30 cellular contexts compared by ENCODE assay signal in genomic region chr2:220033546-220033945, GRCh38.
DNase-seq lines count a peak whose midpoint lies in the region; ATAC-seq and TF ChIP-seq lines count a peak whose summit lies in the region.
"Had no signal": no experiment of that assay in that cellular context is flagged by ENCODE, and none has a peak within 500 bp of the region (broad histone marks: within the 10 kb centered on the region; RNA-seq: fewer than 3 reads in every experiment).

No MANE protein-coding gene starts in this region.

- H3K9me3 ChIP-seq in SK-N-SH (no peaks in the 10 kb centered on the region), SK-N-MC (ENCODE audit: low read depth, low read length) (no peaks in the 10 kb centered on the region), prostate gland (no peaks in the 10 kb centered on the region)
- H3K9me3 ChIP-seq: gastrocnemius medialis, lower lobe of right lung, mucosa of descending colon, pancreas, Peyer's patch, SJCRH30, thoracic aorta had no signal

- intact Hi-C loops in prostate gland (cut with DNase I): no loop called here

- H3K79me2 ChIP-seq in SK-N-SH (ENCODE audit: insufficient read depth): no peaks in the 10 kb centered on the region

- POLR2A ChIA-PET in SK-N-SH (lab: Yijun Ruan, JAX): no interaction called here

- CTCF ChIA-PET in SK-N-SH (lab: Yijun Ruan, JAX): no interaction called here

- no peaks in the 10 kb centered on the region for H4K20me1 ChIP-seq in SK-N-SH (ENCODE audit: insufficient read depth)

- TF ChIP-seq CTCF in SK-N-SH (IDR thresholded peaks at IDR 0.05) (no peak), prostate gland (IDR thresholded peaks at IDR 0.05) (no peak)

- H3K4me2 ChIP-seq in SK-N-SH: peak overlapping the region; percentile 75; the same call in 1 of the 2 replicates

- no peak for TF ChIP-seq RAD21 in SK-N-SH (IDR thresholded peaks at IDR 0.05; ENCODE audit: low read length)

- WGBS in SK-N-SH (ENCODE audit: low lambda C conversion rate): 15% methylated on average over 1 of the region's 1 CpG
- WGBS in prostate gland: 75% methylated on average over 1 of the region's 1 CpG

- no peaks in the 10 kb centered on the region for H3K27me3 ChIP-seq in SK-N-SH (ENCODE audit: insufficient read depth)
- H3K27me3 ChIP-seq in prostate gland (replicated peaks; ENCODE audit: insufficient read depth): no peaks in the 10 kb centered on the region
- H3K27me3 ChIP-seq: gastrocnemius medialis, pancreas, Peyer's patch, SJCRH30 had no signal

- H3K27ac ChIP-seq in SK-N-SH (ENCODE audit: low read depth in 2 of 2, low read length in 1 of 2) (no peak overlapping the region), SK-N-MC (peak overlapping the region; percentile 10; the same call in 1 of the 2 replicates), prostate gland (no peak overlapping the region)
- H3K27ac ChIP-seq: 22Rv1, gastrocnemius medialis, lower lobe of right lung, pancreas, Peyer's patch, SJCRH30 had no signal

- in situ Hi-C loops in G401 (cut with HindIII; ENCODE audit: low sequenced_read_pairs): no loop called here

- TF ChIP-seq EP300 in SK-N-SH (IDR thresholded peaks at IDR 0.05; ENCODE audit: borderline replicate concordance in 1 of 2, low read depth in 1 of 2, low read length in 1 of 2): no peak

- no peak overlapping the region for H3K4me3 ChIP-seq in SK-N-SH (ENCODE audit: low read depth in 2 of 2, low read length in 1 of 2)
- peak overlapping the region; percentile 8; the same call in 1 of the 2 replicates for H3K4me3 ChIP-seq in SK-N-MC
- no peak overlapping the region for H3K4me3 ChIP-seq in skeletal muscle cell (ENCODE audit: low read depth, low read length)
- no peak overlapping the region for H3K4me3 ChIP-seq in prostate gland
- H3K4me3 ChIP-seq: gastrocnemius medialis, GM12878, lower lobe of right lung, mucosa of descending colon, pancreas, Peyer's patch, SJCRH30, thoracic aorta had no signal

- H3K9ac ChIP-seq in SK-N-SH (no peak overlapping the region), SK-N-MC (ENCODE audit: insufficient read length) (no peak overlapping the region)

- no peak for ATAC-seq in SK-N-SH treated with all-trans-retinoic acid at 6 μM for 48 hours
- ATAC-seq: gastrocnemius medialis, GM12878, lower lobe of right lung, mucosa of descending colon, natural killer cell, WTC11 had no signal

- DNase-seq in SK-N-SH (no peak), SK-N-MC (ENCODE audit: low read depth, low spot score) (peak; percentile 58), fibroblast of peridontal ligament (ENCODE audit: extremely low read depth) (peak; percentile 62), skeletal muscle cell (ENCODE audit: low read depth) (peak; percentile 52), G401 (ENCODE audit: low spot score) (no peak), D341Med (ENCODE audit: low spot score) (no peak), prostate gland (ENCODE audit: low spot score) (no peak)
- DNase-seq: activated CD4-positive, alpha-beta T cell treated with anti-CD3 and anti-CD28 coated beads, Interleukin-2, amount 50 U/mL, for 1 hour; activated T-cell treated with anti-CD3 and anti-CD28 coated beads, Interleukin-2, amount 50 U/mL, for 24 hours; CD4-positive, alpha-beta memory T cell; dermis blood vessel endothelial cell; endodermal cell; gastrocnemius medialis; H7; lower lobe of right lung; mucosa of descending colon; natural killer cell; NCI-H1436; NCI-H2107; NCI-H774; pancreas; Peyer's patch; stimulated activated CD4-positive, alpha-beta T cell treated with anti-CD3 and anti-CD28 coated beads, Interleukin-1b, Interleukin-23, amount 100 ng/mL, for 48 hours; stimulated activated CD8-positive, alpha-beta memory T cell treated with anti-CD3 and anti-CD28 coated beads, Interleukin-4, amount 100 ng/mL, for 48 hours had no signal

- TF ChIP-seq POLR2A in prostate gland (IDR thresholded peaks at IDR 0.05): no peak

- H3F3A ChIP-seq in SK-N-SH (replicated peaks; ENCODE audit: insufficient read depth): peaks cover 7% of the 10 kb centered on the region

- H3K4me1 ChIP-seq in SK-N-SH (ENCODE audit: control insufficient read depth in 1 of 2, insufficient read depth in 2 of 2, low read depth in 1 of 2, low read length in 1 of 2): 0 out of 4 replicates have a peak, but pooled peaks cover 0 to 4% of the 10 kb centered on the region in 2 experiments
- no peaks in the 10 kb centered on the region for H3K4me1 ChIP-seq in prostate gland (replicated peaks)
- H3K4me1 ChIP-seq: gastrocnemius medialis, lower lobe of right lung, pancreas, Peyer's patch, SJCRH30 had no signal

- H3K9me2 ChIP-seq in SK-N-SH: no peaks in the 10 kb centered on the region

- H3K36me3 ChIP-seq in SK-N-SH (replicated peaks in 1 of 2; ENCODE audit: control insufficient read depth in 1 of 2, insufficient read depth in 2 of 2, low read length in 1 of 2) (no peaks in the 10 kb centered on the region), SK-N-MC (ENCODE audit: insufficient read depth, low read length) (no peaks in the 10 kb centered on the region), prostate gland (no peaks in the 10 kb centered on the region)
- H3K36me3 ChIP-seq: gastrocnemius medialis, lower lobe of right lung, pancreas, Peyer's patch, SJCRH30, thoracic aorta had no signal

- H2AFZ ChIP-seq in SK-N-SH (ENCODE audit: low read depth): no peak overlapping the region

TF ChIP-seq in SK-N-SH, 30 proteins besides CTCF, POLR2A, EP300 and RAD21 (continues in another document):
- TF ChIP-seq GABPA (IDR thresholded peaks at IDR 0.05; ENCODE audit: low read depth) (no peak), SIN3A (IDR thresholded peaks at IDR 0.05; ENCODE audit: borderline replicate concordance, low read depth, low read length) (no peak), EZH2phosphoT487 (IDR thresholded peaks at IDR 0.05; ENCODE audit: borderline replicate concordance, low read depth) (no peak), RFX5 (IDR thresholded peaks at IDR 0.05; ENCODE audit: low read length) (no peak), MEF2A (IDR thresholded peaks at IDR 0.05; ENCODE audit: borderline replicate concordance, low read depth) (no peak), POLR2AphosphoS5 (IDR thresholded peaks at IDR 0.05; ENCODE audit: low read depth, low read length) (no peak), NFIC (IDR thresholded peaks at IDR 0.05; ENCODE audit: borderline replicate concordance) (no peak), MXI1 (IDR thresholded peaks at IDR 0.05; ENCODE audit: low read depth, low read length) (no peak), RXRA (IDR thresholded peaks at IDR 0.05; ENCODE audit: borderline replicate concordance, low read depth) (no peak), ZBTB33 (IDR thresholded peaks at IDR 0.05; ENCODE audit: borderline replicate concordance, low read depth) (no peak), TCF12 (IDR thresholded peaks at IDR 0.05) (no peak), NRF1 (IDR thresholded peaks at IDR 0.05; ENCODE audit: low read depth, low read length) (no peak)

TF ChIP-seq in SK-N-SH treated with all-trans-retinoic acid at 6 μM for 48 hours, 23 proteins besides CTCF, POLR2A, EP300 and RAD21:
- no peak for TF ChIP-seq RARB (CRISPR knock-in tag; IDR thresholded peaks at IDR 0.05)
- no peak for TF ChIP-seq TCF4 (CRISPR knock-in tag; IDR thresholded peaks at IDR 0.05; ENCODE audit: borderline replicate concordance)
- no peak for TF ChIP-seq ZNF565 (CRISPR knock-in tag; conservative IDR thresholded peaks at IDR 0.05; ENCODE audit: low read depth)
- TF ChIP-seq ZNF8 (CRISPR knock-in tag; IDR thresholded peaks at IDR 0.05): no peak
- no peak for TF ChIP-seq TSHZ2 (CRISPR knock-in tag; IDR thresholded peaks at IDR 0.05)
- no peak for TF ChIP-seq BACH2 (CRISPR knock-in tag; IDR thresholded peaks at IDR 0.05; ENCODE audit: borderline replicate concordance)
- TF ChIP-seq GLIS3 (CRISPR knock-in tag; IDR thresholded peaks at IDR 0.05): no peak
- no peak for TF ChIP-seq OSR1 (CRISPR knock-in tag; IDR thresholded peaks at IDR 0.05)
- TF ChIP-seq ZNF70 (CRISPR knock-in tag; IDR thresholded peaks at IDR 0.05): no peak
- no peak for TF ChIP-seq ZFP30 (CRISPR knock-in tag; IDR thresholded peaks at IDR 0.05)
- no peak for TF ChIP-seq SNAI2 (CRISPR knock-in tag; IDR thresholded peaks at IDR 0.05)
- no peak for TF ChIP-seq CSDC2 (CRISPR knock-in tag; IDR thresholded peaks at IDR 0.05)
- TF ChIP-seq CSRNP3 (CRISPR knock-in tag; IDR thresholded peaks at IDR 0.05): no peak
- no peak for TF ChIP-seq ISL1 (CRISPR knock-in tag; IDR thresholded peaks at IDR 0.05)
- TF ChIP-seq PPARA (CRISPR knock-in tag; IDR thresholded peaks at IDR 0.05; ENCODE audit: borderline replicate concordance): no peak

Comparison
In these comparisons a context has a peak if more than half of its experiments do, and no peak if none do; other contexts are left out.
1. DNase-seq: peak in SK-N-MC (single experiment), fibroblast of peridontal ligament (single experiment) and skeletal muscle cell (single experiment); none in SK-N-SH (single experiment), G401 (single experiment), D341Med (single experiment) and prostate gland (single experiment).